In the genomic region with DNA sequence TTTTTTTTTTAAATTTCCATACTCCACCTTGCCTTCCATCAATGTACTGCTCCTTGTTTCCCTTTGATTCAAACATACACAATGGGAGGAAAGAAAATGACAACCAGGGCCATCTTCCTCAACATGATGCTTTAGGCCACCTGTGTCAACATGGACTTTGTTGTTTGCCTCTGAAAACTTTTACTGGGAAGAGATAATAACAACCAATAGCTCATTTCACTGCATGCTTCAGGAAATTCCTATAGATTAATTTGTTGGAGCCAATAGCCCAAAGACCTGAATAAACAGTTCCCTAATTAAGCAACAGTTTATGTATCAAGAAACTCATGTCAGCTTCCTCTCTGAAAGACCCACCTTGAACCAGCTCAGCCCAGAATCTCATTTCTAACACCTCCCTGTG, we compare ENCODE assay signal across 20 cellular contexts. TPM values are rescaled to one million over a fixed set of nuclear protein-coding genes. Genes with fewer than 3 reads are reported as not detected.
DNase-seq lines count a peak whose midpoint lies in the region; ATAC-seq and TF ChIP-seq lines count a peak whose summit lies in the region.
"Had no signal": no experiment of that assay in that cellular context is flagged by ENCODE, and none has a peak within 500 bp of the region (broad histone marks: within the 10 kb centered on the region; RNA-seq: fewer than 3 reads in every experiment).

No MANE protein-coding gene starts in this region.

- no peak overlapping the region for H3K4me3 Mint-ChIP-seq in WTC11
- H3K4me3 Mint-ChIP-seq: CD4-positive, alpha-beta memory T cell; H9 had no signal

- no peaks in the 10 kb centered on the region for H3K27me3 ChIP-seq in HUES64 (ENCODE audit: insufficient read depth, low read length)

- peak overlapping the region; percentile 9; the same call in 1 of the 2 replicates for H3K27ac ChIP-seq in HUES64 (ENCODE audit: low read depth, low read length)
- H3K27ac ChIP-seq: GM23248 had no signal

- no peaks in the 10 kb centered on the region for H3K36me3 Mint-ChIP-seq in WTC11
- H3K36me3 Mint-ChIP-seq: CD4-positive, alpha-beta memory T cell had no signal

- no peaks in the 10 kb centered on the region for H3K9me3 ChIP-seq in HUES64 (ENCODE audit: insufficient read depth, low read depth, low read length)

- H3K9me3 Mint-ChIP-seq in WTC11, result no peaks in the 10 kb centered on the region
- H3K9me3 Mint-ChIP-seq: H9 had no signal

- POLR2A ChIA-PET in WTC11 (lab: Charles Lee), result no interaction called here

- H3K36me3 ChIP-seq in HUES64 (ENCODE audit: insufficient read depth, low read length), result no peaks in the 10 kb centered on the region

- H3K9ac ChIP-seq in HUES64 (ENCODE audit: low read depth, low read length), result no peak overlapping the region
- H3K9ac ChIP-seq: GM23248 had no signal

- CTCF ChIA-PET in WTC11 (lab: Charles Lee), result interaction anchor here (0.5 to 3.3 kb wide), 8 partner anchors 10 to 969 kb away, joined by 3 to 19 read pairs (median 8); no protein-coding TSS in a partner anchor

- TF ChIP-seq CTCF in WTC11 (IDR thresholded peaks at IDR 0.05), result no peak

- H3K4me1 ChIP-seq in HUES64 (ENCODE audit: insufficient read depth, low read length), result peaks cover 11% of the 10 kb centered on the region

- no peaks in the 10 kb centered on the region for H3K27me3 Mint-ChIP-seq in WTC11 (ENCODE audit: low read depth)

- ATAC-seq in WTC11 (no peak), GM19463 (IDR thresholded peaks at IDR 0.05; ENCODE audit: unreplicated experiment) (no peak), GM19467 (IDR thresholded peaks at IDR 0.05; ENCODE audit: unreplicated experiment) (no peak)
- ATAC-seq: HCT116 had no signal

- peak overlapping the region; percentile 66 for H3K27ac Mint-ChIP-seq in WTC11
- H3K27ac Mint-ChIP-seq: CD4-positive, alpha-beta memory T cell had no signal

- H3K4me1 Mint-ChIP-seq in WTC11, result peaks cover 29% of the 10 kb centered on the region

- peak; percentile 25 for DNase-seq in NCI-H146 (lab: John Stamatoyannopoulos, UW)
- DNase-seq in WTC11 (ENCODE audit: low spot score), result no peak
- no peak for DNase-seq in stimulated activated naive CD4-positive, alpha-beta T cell treated with Interleukin-2 at 50 U/mL for 16 hours (lab: John Stamatoyannopoulos, UW)
- DNase-seq: C1 segment of cervical spinal cord; Calu3; CD4-positive, alpha-beta memory T cell; COR-L47; DMS79; EL; GDM1; GM23248; H9 had no signal

- no peak overlapping the region for H3K4me3 ChIP-seq in HUES64 (ENCODE audit: low read length)
- H3K4me3 ChIP-seq: GM23248 had no signal

TF ChIP-seq in WTC11, 78 proteins besides CTCF, POLR2A, EP300 and RAD21:
- TF ChIP-seq, protein P1, sequence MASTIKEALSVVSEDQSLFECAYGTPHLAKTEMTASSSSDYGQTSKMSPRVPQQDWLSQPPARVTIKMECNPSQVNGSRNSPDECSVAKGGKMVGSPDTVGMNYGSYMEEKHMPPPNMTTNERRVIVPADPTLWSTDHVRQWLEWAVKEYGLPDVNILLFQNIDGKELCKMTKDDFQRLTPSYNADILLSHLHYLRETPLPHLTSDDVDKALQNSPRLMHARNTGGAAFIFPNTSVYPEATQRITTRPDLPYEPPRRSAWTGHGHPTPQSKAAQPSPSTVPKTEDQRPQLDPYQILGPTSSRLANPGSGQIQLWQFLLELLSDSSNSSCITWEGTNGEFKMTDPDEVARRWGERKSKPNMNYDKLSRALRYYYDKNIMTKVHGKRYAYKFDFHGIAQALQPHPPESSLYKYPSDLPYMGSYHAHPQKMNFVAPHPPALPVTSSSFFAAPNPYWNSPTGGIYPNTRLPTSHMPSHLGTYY (CRISPR knock-in tag; IDR thresholded peaks at IDR 0.05), result no peak
- TF ChIP-seq SMAD3 (CRISPR knock-in tag; IDR thresholded peaks at IDR 0.05; ENCODE audit: borderline replicate concordance), result no peak
- TF ChIP-seq CREB1 (CRISPR knock-in tag; IDR thresholded peaks at IDR 0.05), result no peak
- TF ChIP-seq ZNF416 (CRISPR knock-in tag; IDR thresholded peaks at IDR 0.05), result no peak
- no peak for TF ChIP-seq ARID4B (CRISPR knock-in tag; IDR thresholded peaks at IDR 0.05; ENCODE audit: borderline replicate concordance)
- TF ChIP-seq ZNF317 (CRISPR knock-in tag; IDR thresholded peaks at IDR 0.05; ENCODE audit: borderline replicate concordance, low read depth), result no peak

RNA-seq across cellular contexts. Expression of gene KRTAP15-1, which starts 3.2 kb away (rescaled TPM):
- not detected for polyA plus RNA-seq in HUES64 (2013, experiment 1 of 2)
- not detected for polyA plus RNA-seq in HUES64 (2013, experiment 2 of 2)
- not detected in 3 replicates for total RNA-seq in WTC11 (2021)
- total RNA-seq: A172; A673; Calu3; CD4-positive, alpha-beta memory T cell; GM23248; H4; H9 had no signal
- polyA plus RNA-seq: BJ; CD4-positive, alpha-beta memory T cell; GM23248 had no signal

RNA-seq across cellular contexts. Expression of gene KRTAP13-4, which starts 13.2 kb away (rescaled TPM):
- 1.00 TPM for polyA plus RNA-seq in HUES64 (2013, experiment 1 of 2)
- 0.70 TPM for polyA plus RNA-seq in HUES64 (2013, experiment 2 of 2)
- 0.32 TPM in 1 of 3 replicates, not detected in the others for total RNA-seq in WTC11 (2021)
- total RNA-seq: A172; A673; Calu3; CD4-positive, alpha-beta memory T cell; GM23248; H4 had no signal
- polyA plus RNA-seq: BJ; CD4-positive, alpha-beta memory T cell; GM23248 had no signal

RNA-seq across cellular contexts. Expression of gene KRTAP13-3, which starts 17.5 kb away (rescaled TPM):
- not detected for polyA plus RNA-seq in HUES64 (2013, experiment 1 of 2)
- polyA plus RNA-seq in HUES64 (2013, experiment 2 of 2), result not detected
- total RNA-seq in WTC11 (2021), result not detected in 3 replicates
- total RNA-seq: A172; A673; Calu3; CD4-positive, alpha-beta memory T cell; GM23248; H4; H9 had no signal
- polyA plus RNA-seq: BJ; CD4-positive, alpha-beta memory T cell; GM23248 had no signal

RNA-seq across cellular contexts. Expression of gene KRTAP19-1, which starts 36.9 kb away (rescaled TPM):
- not detected for polyA plus RNA-seq in HUES64 (2013, experiment 1 of 2)
- polyA plus RNA-seq in HUES64 (2013, experiment 2 of 2), result not detected
- not detected in 3 replicates for total RNA-seq in WTC11 (2021)
- total RNA-seq: A172; A673; Calu3; CD4-positive, alpha-beta memory T cell; GM23248; H4; H9 had no signal
- polyA plus RNA-seq: BJ; CD4-positive, alpha-beta memory T cell; GM23248 had no signal

RNA-seq across cellular contexts. Expression of gene KRTAP19-2, which starts 44.0 kb away (rescaled TPM):
- not detected for polyA plus RNA-seq in HUES64 (2013, experiment 1 of 2)
- polyA plus RNA-seq in HUES64 (2013, experiment 2 of 2), result not detected
- not detected in 3 replicates for total RNA-seq in WTC11 (2021)
- total RNA-seq: A172; A673; Calu3; CD4-positive, alpha-beta memory T cell; GM23248; H4; H9 had no signal
- polyA plus RNA-seq: BJ; CD4-positive, alpha-beta memory T cell; GM23248 had no signal
